ENCODE assay signal across 9 cellular contexts in the genomic region with DNA sequence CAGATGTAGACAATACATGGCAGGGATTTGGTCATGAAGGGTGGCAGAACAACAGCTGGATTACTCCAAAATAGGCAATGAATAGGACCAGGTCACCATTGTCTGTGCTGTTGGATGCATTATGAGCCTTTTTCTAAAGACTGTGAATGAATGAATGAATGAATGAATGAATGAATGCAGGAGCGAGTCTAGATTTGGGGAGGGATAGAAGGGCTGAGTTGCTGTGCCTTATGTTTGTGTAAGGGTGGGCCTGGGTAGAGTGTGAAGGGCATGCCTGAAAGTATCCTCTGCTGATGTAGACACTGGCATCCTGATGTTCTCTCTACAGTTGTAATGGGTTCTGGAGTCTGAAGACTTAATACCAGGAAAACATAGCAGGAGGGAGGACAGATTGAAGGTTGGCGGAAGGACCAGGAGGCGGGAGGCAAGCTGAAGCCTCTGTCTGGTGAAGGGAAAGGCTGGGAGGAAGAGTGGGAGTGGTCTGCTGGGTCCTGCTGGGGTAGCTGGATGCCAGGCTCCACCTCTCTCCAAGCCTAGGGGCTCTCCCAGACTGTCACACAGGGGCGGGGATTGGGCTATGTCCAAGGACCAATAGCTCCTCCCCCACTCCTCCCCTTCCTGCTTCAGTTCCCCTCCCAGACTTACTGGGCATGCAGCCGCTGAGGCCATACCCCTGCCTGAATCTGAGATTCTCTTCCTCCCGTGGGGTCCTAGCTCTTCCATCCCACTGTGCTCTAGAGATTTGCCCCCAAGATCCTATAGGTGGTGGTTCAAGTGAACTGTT. TPM values are rescaled to one million over a fixed set of nuclear protein-coding genes. Genes with fewer than 3 reads are reported as not detected.
DNase-seq lines count a peak whose midpoint lies in the region; ATAC-seq and TF ChIP-seq lines count a peak whose summit lies in the region.
"Had no signal": no experiment of that assay in that cellular context is flagged by ENCODE, and none has a peak within 500 bp of the region (broad histone marks: within the 10 kb centered on the region; RNA-seq: fewer than 3 reads in every experiment).

No MANE protein-coding gene starts in this region.

- no peaks in the 10 kb centered on the region for H3K9me3 Mint-ChIP-seq in stimulated activated naive CD8-positive, alpha-beta T cell treated with anti-CD3 and anti-CD28 coated beads, Interleukin-15, amount 100 ng/mL, for 72 hours
- H3K9me3 Mint-ChIP-seq: dendritic cell treated with granulocyte-macrophage colony-stimulating factor and Interleukin-4, amounts not matched to agents 40 ng/mL and 50 ng/mL, for 4 days had no signal

- H3K27me3 ChIP-seq in kidney epithelial cell (ENCODE audit: control insufficient read depth, insufficient read depth, low read length) = no peaks in the 10 kb centered on the region

- peaks cover 15% of the 10 kb centered on the region for H3K4me1 Mint-ChIP-seq in stimulated activated naive CD8-positive, alpha-beta T cell treated with anti-CD3 and anti-CD28 coated beads, Interleukin-15, amount 100 ng/mL, for 72 hours

- no peaks in the 10 kb centered on the region for H3K27me3 Mint-ChIP-seq in stimulated activated naive CD8-positive, alpha-beta T cell treated with anti-CD3 and anti-CD28 coated beads, Interleukin-15, amount 100 ng/mL, for 72 hours
- H3K27me3 Mint-ChIP-seq: dendritic cell treated with granulocyte-macrophage colony-stimulating factor and Interleukin-4, amounts not matched to agents 40 ng/mL and 50 ng/mL, for 4 days had no signal

- no peak overlapping the region for H3K27ac Mint-ChIP-seq in stimulated activated naive CD8-positive, alpha-beta T cell treated with anti-CD3 and anti-CD28 coated beads, Interleukin-15, amount 100 ng/mL, for 72 hours
- H3K27ac Mint-ChIP-seq: dendritic cell treated with granulocyte-macrophage colony-stimulating factor and Interleukin-4, amounts not matched to agents 40 ng/mL and 50 ng/mL, for 4 days had no signal

- H3K4me3 Mint-ChIP-seq in stimulated activated naive CD8-positive, alpha-beta T cell treated with anti-CD3 and anti-CD28 coated beads, Interleukin-15, amount 100 ng/mL, for 72 hours = no peak overlapping the region
- H3K4me3 Mint-ChIP-seq: dendritic cell treated with granulocyte-macrophage colony-stimulating factor and Interleukin-4, amounts not matched to agents 40 ng/mL and 50 ng/mL, for 4 days had no signal

- H3K4me3 ChIP-seq in kidney epithelial cell (ENCODE audit: low read depth, low read length) = no peak overlapping the region

- peak; percentile 68 for ATAC-seq in HG03060 (IDR thresholded peaks at IDR 0.05; ENCODE audit: low read depth, unreplicated experiment)
- ATAC-seq in stimulated activated naive CD8-positive, alpha-beta T cell treated with anti-CD3 and anti-CD28 coated beads, Interleukin-15, amount 100 ng/mL, for 72 hours = peak; percentile 33

- peaks cover 1% of the 10 kb centered on the region for H3K36me3 ChIP-seq in kidney epithelial cell (ENCODE audit: control insufficient read depth, insufficient read depth, low read length)

- TF ChIP-seq CTCF in kidney epithelial cell (IDR thresholded peaks at IDR 0.05; ENCODE audit: insufficient read depth, low read length, poor library complexity, severe bottlenecking) = no peak

- peak; percentile 10 for DNase-seq in stimulated activated CD4-positive, alpha-beta T cell treated with anti-CD3 and anti-CD28 coated beads, Interleukin-1b, Interleukin-23, amount 100 ng/mL, for 48 hours
- no peak for DNase-seq in stimulated activated CD4-positive, alpha-beta T cell treated with anti-CD3 and anti-CD28 coated beads, Interleukin-12 subunit alpha, Interleukin-12 subunit beta, amount 100 ng/mL, for 4 hours
- DNase-seq in NCI-H510A (lab: John Stamatoyannopoulos, UW) (peak; percentile 30), cerebellar cortex (ENCODE audit: low spot score) (peak; percentile 67), kidney epithelial cell (ENCODE audit: low read depth) (peak; percentile 53), DMS79 treated with DMSO at 0.1 percent for 48 hours (lab: John Stamatoyannopoulos, UW) (no peak)
- no peak for DNase-seq in stimulated activated naive CD8-positive, alpha-beta T cell treated with anti-CD3 and anti-CD28 coated beads, Interleukin-15, amount 100 ng/mL, for 72 hours

RNA-seq across cellular contexts. Expression of gene TRIM3, which starts 4.8 kb away (rescaled TPM):
- total RNA-seq in kidney epithelial cell = 13.7 and 13.8 TPM in 2 replicates

RNA-seq across cellular contexts. Expression of gene ARFIP2, which starts 12.2 kb away (rescaled TPM):
- total RNA-seq in kidney epithelial cell = 65.2 and 74.6 TPM in 2 replicates

RNA-seq across cellular contexts. Expression of gene TIMM10B, which starts 12.4 kb away (rescaled TPM):
- 48.6 and 56.1 TPM in 2 replicates for total RNA-seq in kidney epithelial cell

RNA-seq across cellular contexts. Expression of gene HPX, which starts 28.1 kb away (rescaled TPM):
- 0.13 and 0.34 TPM in 2 replicates for total RNA-seq in kidney epithelial cell

RNA-seq across cellular contexts. Expression of gene DNHD1, which starts 28.2 kb away (rescaled TPM):
- 2.9 and 3.6 TPM in 2 replicates for total RNA-seq in kidney epithelial cell

Comparison
In these comparisons a context has a peak if more than half of its experiments do, and no peak if none do; other contexts are left out.
1. DNase-seq: peak in stimulated activated CD4-positive, alpha-beta T cell treated with anti-CD3 and anti-CD28 coated beads, Interleukin-1b, Interleukin-23, amount 100 ng/mL, for 48 hours (single experiment), NCI-H510A (single experiment), cerebellar cortex (single experiment) and kidney epithelial cell (single experiment); none in stimulated activated CD4-positive, alpha-beta T cell treated with anti-CD3 and anti-CD28 coated beads, Interleukin-12 subunit alpha, Interleukin-12 subunit beta, amount 100 ng/mL, for 4 hours (single experiment), stimulated activated naive CD8-positive, alpha-beta T cell treated with anti-CD3 and anti-CD28 coated beads, Interleukin-15, amount 100 ng/mL, for 72 hours (0 of 2) and DMS79 treated with DMSO at 0.1 percent for 48 hours (single experiment).